10 cellular contexts compared by ENCODE assay signal in the genomic region with DNA sequence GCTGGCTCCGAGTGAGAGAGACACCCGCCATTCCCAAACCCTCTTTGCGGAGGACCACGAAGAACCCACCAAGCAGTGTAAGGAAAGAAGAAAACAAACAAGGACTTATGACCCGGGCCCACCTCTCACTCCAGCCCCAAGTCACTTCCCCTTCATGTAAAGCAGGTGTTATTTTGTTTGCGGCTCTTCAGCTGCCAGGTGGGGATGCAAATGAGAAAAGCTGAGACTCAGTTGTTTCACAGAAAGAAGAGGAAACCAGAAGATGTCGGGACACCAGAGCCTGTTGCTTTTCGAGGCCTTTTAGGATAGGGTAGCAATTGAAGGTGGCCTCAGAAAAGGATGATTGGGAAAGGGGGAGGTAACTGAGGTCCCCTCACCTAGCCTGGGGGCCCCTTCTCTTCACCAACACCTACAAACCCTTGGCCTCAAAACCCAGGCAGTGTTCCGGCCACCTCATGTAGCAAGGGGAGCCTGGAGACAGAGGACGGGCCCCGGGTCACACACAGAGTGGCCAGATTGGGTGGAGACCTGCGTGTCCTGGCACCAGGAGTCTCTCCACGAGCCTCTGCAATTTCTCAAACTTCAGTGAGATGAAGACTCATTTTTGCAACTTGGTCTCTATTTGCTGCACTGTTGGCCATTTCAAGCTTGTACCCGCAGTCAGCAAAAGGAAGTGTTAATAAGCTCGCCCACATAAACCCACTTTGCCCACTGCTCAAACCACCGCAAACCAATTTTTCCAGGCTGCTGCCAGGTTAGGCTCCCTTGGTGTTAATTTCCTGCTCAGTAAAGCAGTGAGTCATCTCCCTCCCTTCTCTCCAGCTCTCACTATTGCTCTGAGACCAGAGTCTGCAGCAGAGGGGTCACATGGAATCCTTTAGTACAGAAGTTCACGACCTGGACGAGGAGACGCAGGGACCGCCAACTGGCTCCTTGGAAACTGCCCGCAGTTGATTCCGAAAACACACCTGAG. TPM values are rescaled to one million over a fixed set of nuclear protein-coding genes. Genes with fewer than 3 reads are reported as not detected.
DNase-seq lines count a peak whose midpoint lies in the region; ATAC-seq, FAIRE-seq and TF ChIP-seq lines count a peak whose summit lies in the region.
"Had no signal": no experiment of that assay in that cellular context is flagged by ENCODE, and none has a peak within 500 bp of the region (broad histone marks: within the 10 kb centered on the region; RNA-seq: fewer than 3 reads in every experiment).

No MANE protein-coding gene starts in this region.

- no peak overlapping the region for H2AFZ ChIP-seq in HepG2 (ENCODE audit: low read length)

- no peak overlapping the region for H3K4me3 Mint-ChIP-seq in activated CD4-positive, alpha-beta T cell treated with anti-CD3 and anti-CD28 coated beads, Interleukin-2, amount 10 ng/mL, durations not matched to agents 24 days and 14 days
- H3K4me3 Mint-ChIP-seq: natural killer cell had no signal

- no peak overlapping the region for H3K4me3 ChIP-seq in upper lobe of right lung
- no peak overlapping the region for H3K4me3 ChIP-seq in HepG2 (replicated peaks in 1 of 3; ENCODE audit: insufficient read depth in 1 of 3, low read depth in 2 of 3, low read length in 3 of 3)

- H3K27me3 ChIP-seq in upper lobe of right lung: peaks cover 18% of the 10 kb centered on the region
- H3K27me3 ChIP-seq in HepG2 (ENCODE audit: control insufficient read depth in 1 of 2, insufficient read depth in 2 of 2, low read length in 2 of 2): peaks cover 1 to 33% of the 10 kb centered on the region in 2 experiments; a peak in 3 of 5 replicates

- no peak for TF ChIP-seq EP300 in HepG2 (IDR thresholded peaks at IDR 0.05; ENCODE audit: low read depth in 2 of 2, low read length in 2 of 2)
- no peak for TF ChIP-seq EP300 in HepG2 (CRISPR knock-in tag; IDR thresholded peaks at IDR 0.05; ENCODE audit: borderline replicate concordance)

- POLR2A ChIA-PET in HepG2 (lab: Yijun Ruan, JAX): no interaction called here

- no peak overlapping the region for H3K27ac Mint-ChIP-seq in activated CD4-positive, alpha-beta T cell treated with anti-CD3 and anti-CD28 coated beads, Interleukin-2, amount 10 ng/mL, durations not matched to agents 24 days and 14 days
- H3K27ac Mint-ChIP-seq: natural killer cell had no signal

- peaks cover 4% of the 10 kb centered on the region for H3K4me1 Mint-ChIP-seq in activated CD4-positive, alpha-beta T cell treated with anti-CD3 and anti-CD28 coated beads, Interleukin-2, amount 10 ng/mL, durations not matched to agents 24 days and 14 days

- H3K9me3 Mint-ChIP-seq in activated CD4-positive, alpha-beta T cell treated with anti-CD3 and anti-CD28 coated beads, Interleukin-2, amount 10 ng/mL, durations not matched to agents 24 days and 14 days: no peaks in the 10 kb centered on the region
- H3K9me3 Mint-ChIP-seq: natural killer cell had no signal

- TF ChIP-seq CTCF in upper lobe of right lung (IDR thresholded peaks at IDR 0.05) (no peak), HepG2 (CRISPR knock-in tag; IDR thresholded peaks at IDR 0.05) (no peak)

- no peak overlapping the region for H3K9ac ChIP-seq in HepG2 (ENCODE audit: insufficient read depth, low read depth, low read length)

- H3K4me1 ChIP-seq in upper lobe of right lung (no peaks in the 10 kb centered on the region), HepG2 (ENCODE audit: insufficient read depth, low read length) (peaks cover 18% of the 10 kb centered on the region)

- no peak for TF ChIP-seq POLR2A in HepG2 (IDR thresholded peaks at IDR 0.05; ENCODE audit: insufficient read depth in 1 of 2, low read depth in 2 of 2, low read length in 2 of 2)

- H3K9me3 ChIP-seq in upper lobe of right lung (peaks cover 3% of the 10 kb centered on the region), HepG2 (ENCODE audit: low read length) (no peaks in the 10 kb centered on the region)

- 30% methylated on average over 17 of the region's 22 CpGs for WGBS in HepG2 (ENCODE audit: low lambda C conversion rate)

- no peaks in the 10 kb centered on the region for H3K79me2 ChIP-seq in HepG2 (ENCODE audit: insufficient read depth, low read length)

- H3K36me3 Mint-ChIP-seq in activated CD4-positive, alpha-beta T cell treated with anti-CD3 and anti-CD28 coated beads, Interleukin-2, amount 10 ng/mL, durations not matched to agents 24 days and 14 days (ENCODE audit: low read depth): no peaks in the 10 kb centered on the region
- H3K36me3 Mint-ChIP-seq: natural killer cell had no signal

- in situ Hi-C loops in HepG2 (cut with HindIII; ENCODE audit: extremely low pct_ligation_motif_present, low pct_unique_long_range_greater_than_20kb): loop anchor here (5.0 kb wide), 1 partner anchor 90 kb away; no protein-coding TSS in a partner anchor

- DNase-seq in activated CD4-positive, alpha-beta T cell treated with anti-CD3 and anti-CD28 coated beads, Interleukin-2, amount 10 ng/mL, durations not matched to agents 24 days and 14 days: peak; percentile 52
- no peak for DNase-seq in activated CD4-positive, alpha-beta T cell treated with anti-CD3 and anti-CD28 coated beads for 1 hour
- DNase-seq in NCI-H69 (lab: John Stamatoyannopoulos, UW) (peak; percentile 41), sciatic nerve (ENCODE audit: low spot score) (no peak), upper lobe of right lung (no peak), DMS 273 treated with DMSO at 0.1 percent for 48 hours (lab: John Stamatoyannopoulos, UW) (no peak), HepG2 (ENCODE audit: low spot score) (no peak)

- H3K36me3 ChIP-seq in upper lobe of right lung (no peaks in the 10 kb centered on the region), HepG2 (replicated peaks in 1 of 2; ENCODE audit: control insufficient read depth in 1 of 2, insufficient read depth in 2 of 2, low read length in 2 of 2) (no peaks in the 10 kb centered on the region)

- no peaks in the 10 kb centered on the region for H4K20me1 ChIP-seq in HepG2 (ENCODE audit: insufficient read depth, low read length)

- no peak for TF ChIP-seq RAD21 in HepG2 (CRISPR knock-in tag; IDR thresholded peaks at IDR 0.05)

- CTCF ChIA-PET in HepG2 (lab: Yijun Ruan, JAX; ENCODE audit: low intra/inter-chr PET ratio, low total read pairs): interaction anchor here (1.1 to 1.8 kb wide), 3 partner anchors 89 to 120 kb away, joined by 3 to 13 read pairs (median 5); no protein-coding TSS in a partner anchor

- peak; percentile 75 for ATAC-seq in GM21723 (IDR thresholded peaks at IDR 0.05; ENCODE audit: unreplicated experiment)
- peak; percentile 63 for ATAC-seq in sciatic nerve
- no peak for ATAC-seq in upper lobe of right lung
- no peak for ATAC-seq in HepG2

- H3K4me2 ChIP-seq in HepG2 (ENCODE audit: low read depth, low read length): no peak overlapping the region

- intact Hi-C loops in activated CD4-positive, alpha-beta T cell treated with anti-CD3 and anti-CD28 coated beads, Interleukin-2, amount 10 ng/mL, durations not matched to agents 24 days and 14 days (cut with micrococcal nuclease): loop anchor here (1.0 to 5.0 kb wide), 4 partner anchors 91 to 275 kb away; no protein-coding TSS in a partner anchor
- intact Hi-C loops in sciatic nerve (cut with DNase I) (loop anchor here (5.0 kb wide), 1 partner anchor 90 kb away; no protein-coding TSS in a partner anchor), upper lobe of right lung (cut with DNase I) (loop anchor here (5.0 kb wide), 1 partner anchor 90 kb away; no protein-coding TSS in a partner anchor), HepG2 (cut with micrococcal nuclease; ENCODE audit: unreplicated experiment) (loop anchor here (1.0 kb wide), 1 partner anchor 91 kb away; no protein-coding TSS in a partner anchor)

- no peak for FAIRE-seq in HepG2 (lab: Jason Lieb, UNC)

- H3K27me3 Mint-ChIP-seq in activated CD4-positive, alpha-beta T cell treated with anti-CD3 and anti-CD28 coated beads, Interleukin-2, amount 10 ng/mL, durations not matched to agents 24 days and 14 days: peaks cover 53% of the 10 kb centered on the region

- H3K27ac ChIP-seq in upper lobe of right lung (no peak overlapping the region), HepG2 (ENCODE audit: extremely low read length, insufficient read depth, low read length) (no peak overlapping the region)

- no TSS peak for BruUV-seq in HepG2 (replicated peaks; lab: Mats Ljungman, UMichigan)

TF ChIP-seq in HepG2, 621 proteins besides CTCF, POLR2A, EP300 and RAD21 (continues in another document):
- no peak for TF ChIP-seq AGO1 (IDR thresholded peaks at IDR 0.05; ENCODE audit: low read depth, low read length, poor library complexity, severe bottlenecking)
- TF ChIP-seq HOXA3 (CRISPR knock-in tag; IDR thresholded peaks at IDR 0.05): no peak
- no peak for TF ChIP-seq BCL6 (CRISPR knock-in tag; IDR thresholded peaks at IDR 0.05)
- no peak for TF ChIP-seq XRCC5 (optimal IDR thresholded peaks at IDR 0.05; ENCODE audit: low read length)

RNA-seq across cellular contexts. Expression of a gene that starts 45.5 kb away (rescaled TPM):
- not detected in 2 replicates for total RNA-seq in activated CD4-positive, alpha-beta T cell treated with anti-CD3 and anti-CD28 coated beads, Interleukin-2, amount 10 ng/mL, durations not matched to agents 24 days and 14 days
- total RNA-seq in sciatic nerve: not detected
- 0.64 TPM for total RNA-seq in upper lobe of right lung
- not detected in 2 replicates for total RNA-seq in HepG2 (2016; rRNA removed; fragmentation: Illumina TruSeq; extraction: Trizol)
- total RNA-seq in HepG2 (2016; cell fraction: cytosol; rRNA removed; fragmentation: Illumina TruSeq; extraction: Trizol; ENCODE audit: low read depth): not detected in 2 replicates
- not detected in 2 replicates for total RNA-seq in HepG2 (2016; cell fraction: insoluble cytoplasmic fraction; rRNA removed; fragmentation: Illumina TruSeq; extraction: Trizol)
- not detected in 2 replicates for total RNA-seq in HepG2 (2016; cell fraction: membrane; rRNA removed; fragmentation: Illumina TruSeq; extraction: Trizol)
- not detected in 2 replicates for total RNA-seq in HepG2 (2016; cell fraction: nucleus; rRNA removed; fragmentation: Illumina TruSeq; extraction: Trizol)
- not detected in 2 replicates for polyA plus RNA-seq in HepG2 (2011; rRNA removed)
- not detected in 2 replicates for polyA plus RNA-seq in HepG2 (2011; cell fraction: cytosol; rRNA removed)
- polyA plus RNA-seq in HepG2 (2011; cell fraction: nucleus; rRNA removed): not detected in 2 replicates
- not detected in 2 replicates for polyA plus RNA-seq in HepG2 (2012)
- polyA plus RNA-seq in HepG2 (2016; cell fraction: cytosol; fragmentation: Illumina TruSeq; extraction: Trizol; ENCODE audit: low read depth): not detected in 2 replicates
- not detected in 2 replicates for polyA plus RNA-seq in HepG2 (2016; cell fraction: insoluble cytoplasmic fraction; fragmentation: Illumina TruSeq; extraction: Trizol; ENCODE audit: low read depth)
- polyA plus RNA-seq in HepG2 (2016; cell fraction: membrane; fragmentation: Illumina TruSeq; extraction: Trizol; ENCODE audit: low read depth): not detected in 2 replicates
- polyA plus RNA-seq in HepG2 (2016; cell fraction: nucleus; fragmentation: Illumina TruSeq; extraction: Trizol; ENCODE audit: insufficient read depth, low read depth): not detected in 2 replicates
- polyA minus RNA-seq in HepG2 (2011; rRNA and poly(A)+ RNA removed; ENCODE audit: low replicate concordance): not detected in 2 replicates
- not detected in 2 replicates for polyA minus RNA-seq in HepG2 (2011; cell fraction: cytosol; rRNA and poly(A)+ RNA removed)
- not detected in 2 replicates for polyA minus RNA-seq in HepG2 (2011; cell fraction: nucleus; rRNA and poly(A)+ RNA removed)
- total RNA-seq: fibroblast of lung, natural killer cell had no signal
- polyA plus RNA-seq: fibroblast of lung had no signal

Comparison
In these comparisons a context has a peak if more than half of its experiments do, and no peak if none do; other contexts are left out.
1. DNase-seq: peak in activated CD4-positive, alpha-beta T cell treated with anti-CD3 and anti-CD28 coated beads, Interleukin-2, amount 10 ng/mL, durations not matched to agents 24 days and 14 days (single experiment) and NCI-H69 (single experiment); none in activated CD4-positive, alpha-beta T cell treated with anti-CD3 and anti-CD28 coated beads for 1 hour (single experiment), sciatic nerve (single experiment), upper lobe of right lung (single experiment), DMS 273 treated with DMSO at 0.1 percent for 48 hours (single experiment) and HepG2 (single experiment).
2. ATAC-seq: peak in GM21723 (single experiment) and sciatic nerve (single experiment); none in upper lobe of right lung (single experiment) and HepG2 (single experiment).